In the genomic region with DNA sequence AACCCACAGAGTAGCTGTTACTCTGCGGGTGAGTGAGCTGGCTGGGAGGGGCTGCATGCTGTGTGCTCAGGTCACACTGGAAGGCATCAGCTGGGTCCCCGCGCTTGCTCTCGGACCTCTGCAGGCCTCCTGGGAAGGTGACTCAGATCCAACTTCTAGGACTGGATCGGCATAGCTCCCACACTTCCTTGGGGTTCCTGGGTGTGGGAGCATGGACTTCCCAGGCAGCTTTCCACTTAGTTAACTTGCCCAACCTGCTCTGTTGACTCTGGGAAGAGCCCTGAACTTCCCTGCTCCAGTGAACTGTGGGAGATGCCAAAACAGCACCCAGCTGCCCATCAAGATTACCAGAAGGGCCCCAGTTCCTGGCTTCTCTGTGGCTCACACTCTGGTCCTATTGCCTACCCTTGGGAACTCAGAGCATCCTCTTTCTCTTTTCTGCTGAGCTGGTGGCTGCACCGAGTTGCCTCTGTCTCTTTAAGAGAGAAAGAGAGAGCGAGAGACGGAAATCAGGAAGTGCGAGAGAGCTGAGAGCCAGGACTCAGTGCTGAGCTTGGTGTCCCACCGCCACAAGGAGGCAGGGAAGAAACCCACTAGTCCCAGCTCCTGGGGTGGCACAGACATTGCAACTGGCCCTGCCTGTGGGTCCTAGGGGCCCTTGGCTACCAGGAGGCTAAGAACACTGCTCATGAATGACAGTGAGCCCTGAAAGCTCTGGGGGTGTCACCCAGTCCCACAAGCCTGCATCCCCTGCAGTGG, we compare ENCODE assay signal across 8 cellular contexts. TPM values are rescaled to one million over a fixed set of nuclear protein-coding genes. Genes with fewer than 3 reads are reported as not detected.
DNase-seq lines count a peak whose midpoint lies in the region; ATAC-seq, FAIRE-seq and TF ChIP-seq lines count a peak whose summit lies in the region.

A gene (plus strand): TSS at position 544 of the 759 bp plus-strand sequence. CDS start 2,752 bp downstream, outside the sequence.

- 2 to 8% methylated on average over 5 to 10 of the region's 10 CpGs for WGBS in body of pancreas, 2 donors

- H3K36me3 ChIP-seq in body of pancreas (replicated peaks in 1 of 2; ENCODE audit: insufficient read depth in 1 of 2, low read depth in 2 of 2) (peaks cover 0 to 4% of the 10 kb centered on the region in 2 donors), iPS-15b (ENCODE audit: control insufficient read depth, insufficient read depth, low read length) (no peaks in the 10 kb centered on the region)

- H3K27ac ChIP-seq in body of pancreas = peak within 1 kb of the TSS in 3 of 4 donors; percentile 22 to 61 (median 57)

- TF ChIP-seq CTCF in GM20000 (IDR thresholded peaks at IDR 0.05; ENCODE audit: extremely low read depth, missing control alignments) = no peak
- TF ChIP-seq CTCF in body of pancreas (IDR thresholded peaks at IDR 0.05) = peak in 4 of 7 experiments; percentile 36 to 55 (median 46)

- no peak within 1 kb of the TSS for H3K9ac ChIP-seq in iPS-15b (ENCODE audit: low read depth, low read length)

- intact Hi-C loops in body of pancreas (cut with DNase I) = no loop called here

- no peak for FAIRE-seq in HTR-8/SVneo (lab: Jason Lieb, UNC)

- DNase-seq in Daoy (ENCODE audit: low read depth) (peak; percentile 79), GM20000 (ENCODE audit: low spot score) (peak; percentile 77), HTR-8/SVneo (ENCODE audit: insufficient read length, low spot score) (peak; percentile 80), T follicular helper cell (ENCODE audit: low read depth) (peak; percentile 28), body of pancreas (peak; percentile 55 to 72 (median 67)), skeletal muscle cell (ENCODE audit: low read depth) (no peak)

- H3K27me3 ChIP-seq in body of pancreas = peaks cover 0 to 4% of the 10 kb centered on the region in 2 donors
- peaks cover 8% of the 10 kb centered on the region for H3K27me3 ChIP-seq in iPS-15b (ENCODE audit: control insufficient read depth, insufficient read depth, low read length)

- peak in 2 of 3 donors; percentile 63 to 71 for TF ChIP-seq POLR2A in body of pancreas (IDR thresholded peaks at IDR 0.05)

- H3K9me3 ChIP-seq in body of pancreas = no peaks in the 10 kb centered on the region
- H3K9me3 ChIP-seq in iPS-15b (ENCODE audit: control insufficient read depth, insufficient read depth, low read length) = no peaks in the 10 kb centered on the region

- peak within 1 kb of the TSS; percentile 24 to 33 for H3K4me3 ChIP-seq in body of pancreas
- H3K4me3 ChIP-seq in iPS-15b (ENCODE audit: low read depth, low read length) = peak within 1 kb of the TSS; percentile 50
- H3K4me3 ChIP-seq in skeletal muscle cell (ENCODE audit: low read depth, low read length) = peak within 1 kb of the TSS; percentile 82

- ATAC-seq in body of pancreas (peak; percentile 86), GM19452 (IDR thresholded peaks at IDR 0.05; ENCODE audit: unreplicated experiment) (no peak)

- H3K4me1 ChIP-seq in body of pancreas = peaks cover 23% of the 10 kb centered on the region
- H3K4me1 ChIP-seq in iPS-15b (ENCODE audit: control insufficient read depth, insufficient read depth, low read length) = peaks cover 20% of the 10 kb centered on the region

RNA-seq across cellular contexts. Expression of the gene that starts here (rescaled TPM):
- 12.2 and 14.7 TPM in 2 replicates for total RNA-seq in Daoy (2014; rRNA removed; shearing (Covaris generic))
- 10 to 100 TPM in 1 of 2 donors, 1 to 10 TPM in 1; 5.4 to 10.2 TPM for total RNA-seq in body of pancreas

Comparison
In these comparisons a context has a peak if more than half of its experiments do, and no peak if none do; other contexts are left out.
1. H3K4me3 ChIP-seq: peak in every context shown above with its lines; median percentile 82 in skeletal muscle cell; 50 in iPS-15b; 28 in body of pancreas.